Comparison of ENCODE assay signal across 12 cellular contexts in the genomic region with DNA sequence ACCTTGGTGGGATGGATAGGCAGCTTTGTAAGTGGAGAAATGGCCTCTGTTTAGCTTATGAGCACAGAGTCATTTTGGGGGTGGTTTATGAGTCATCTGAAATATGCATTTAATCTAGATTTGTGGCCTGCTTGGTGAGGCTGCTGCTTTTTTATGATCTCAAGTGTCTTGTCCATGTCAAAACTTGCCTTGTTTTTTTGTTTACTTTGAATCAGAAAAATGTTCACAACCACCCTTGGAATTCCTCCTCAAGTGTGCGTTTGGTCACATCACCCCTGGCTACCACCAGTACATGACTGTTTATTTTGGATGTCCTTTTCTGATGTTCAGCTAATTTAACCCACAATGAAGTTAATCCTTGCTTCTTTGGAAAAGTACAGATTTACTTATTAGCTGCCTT.
DNase-seq lines count a peak whose midpoint lies in the region; ATAC-seq, FAIRE-seq and TF ChIP-seq lines count a peak whose summit lies in the region.
"Had no signal": no experiment of that assay in that cellular context is flagged by ENCODE, and none has a peak within 500 bp of the region (broad histone marks: within the 10 kb centered on the region; RNA-seq: fewer than 3 reads in every experiment).

No MANE protein-coding gene starts in this region.

- TF ChIP-seq CTCF in C4-2B (conservative IDR thresholded peaks at IDR 0.05) (no peak), GM12878 (IDR thresholded peaks at IDR 0.05 in 2 of 3, conservative IDR thresholded peaks at IDR 0.05 in 1 of 3; ENCODE audit: control insufficient read depth in 2 of 3, extremely low read depth in 1 of 3, insufficient read depth in 1 of 3, low read depth in 3 of 3, low read length in 3 of 3) (no peak)

- in situ Hi-C loops in GM12878 (cut with MboI), result no loop called here

- H3K9ac ChIP-seq in GM12878 (ENCODE audit: control insufficient read depth, insufficient read depth, low read length), result no peak overlapping the region

- POLR2A ChIA-PET in GM12878 (lab: Charles Lee), result no interaction called here

- BruUV-seq in GM12878 (replicated peaks; lab: Mats Ljungman, UMichigan), result no TSS peak

- SMC1A ChIA-PET in GM12878 (lab: Charles Lee; ENCODE audit: uncharacterized antibody, unreplicated experiment), result interaction anchor here (0.6 to 2.0 kb wide), 3 partner anchors 10 to 59 kb away, joined by 3 to 5 read pairs (median 3); no protein-coding TSS in a partner anchor

- no peaks in the 10 kb centered on the region for H3K9me3 ChIP-seq in GM12878 (replicated peaks; ENCODE audit: control insufficient read depth, insufficient read depth, low read length)
- no peaks in the 10 kb centered on the region for H3K9me3 ChIP-seq in mesodermal cell (ENCODE audit: control insufficient read depth, low read length)

- H3K36me3 ChIP-seq in GM12878 (ENCODE audit: control insufficient read depth in 2 of 2, insufficient read depth in 2 of 2, low read length in 1 of 2) (no peaks in the 10 kb centered on the region), mesodermal cell (ENCODE audit: control insufficient read depth, insufficient read depth, low read length) (no peaks in the 10 kb centered on the region)

- DNase-seq in HT-29 (ENCODE audit: low spot score) (peak; percentile 51), GM12878 (ENCODE audit: low read depth, low spot score) (no peak), NCI-H1436 treated with DMSO at 0.1 percent for 48 hours (lab: John Stamatoyannopoulos, UW) (no peak), nucleus accumbens (lab: John Stamatoyannopoulos, UW) (no peak), middle frontal gyrus (ENCODE audit: extremely low spot score, low spot score) (no peak)
- no peak for DNase-seq in activated CD4-positive, alpha-beta T cell treated with anti-CD3 and anti-CD28 coated beads for 4 hours
- DNase-seq: activated naive CD4-positive, alpha-beta T cell; MM.1S; stimulated activated naive B cell treated with anti-CD40 and anti-IgM and Interleukin-4, amounts not matched to agents 10 μg/mL and 1 μg/mL and 100 μg/mL, for 72 hours had no signal

- H4K20me1 ChIP-seq in GM12878 (ENCODE audit: control insufficient read depth, insufficient read depth), result no peaks in the 10 kb centered on the region

- H3K4me2 ChIP-seq in GM12878 (ENCODE audit: control insufficient read depth, insufficient read depth), result no peak overlapping the region

- ATAC-seq in GM12878, result peak; percentile 45; the same call in 1 of the 3 replicates

- TF ChIP-seq EP300 in GM12878 (IDR thresholded peaks at IDR 0.05; ENCODE audit: borderline replicate concordance in 1 of 2, control insufficient read depth in 1 of 2, low read depth in 2 of 2, low read length in 2 of 2), result no peak

- H3K27ac ChIP-seq in C4-2B, result peak overlapping the region; percentile 29; the same call in 1 of the 2 replicates
- no peak overlapping the region for H3K27ac ChIP-seq in GM12878 (ENCODE audit: control insufficient read depth, insufficient read depth)
- H3K27ac ChIP-seq in mesodermal cell (ENCODE audit: low read depth, low read length, severe bottlenecking), result peak overlapping the region; percentile 54

- H3K27me3 ChIP-seq in GM12878 (replicated peaks in 1 of 2; ENCODE audit: control insufficient read depth in 2 of 2, insufficient read depth in 2 of 2, low read length in 1 of 2), result no peaks in the 10 kb centered on the region

- no peak overlapping the region for H3K4me3 ChIP-seq in GM12878
- no peak overlapping the region for H3K4me3 ChIP-seq in mesodermal cell (ENCODE audit: extremely low read depth, insufficient read depth, low read length, poor library complexity, severe bottlenecking)

- TF ChIP-seq POLR2A in GM12878 (IDR thresholded peaks at IDR 0.05; ENCODE audit: low read depth, low read length), result no peak

- no peak overlapping the region for H2AFZ ChIP-seq in GM12878 (ENCODE audit: control insufficient read depth, low read depth, low read length)

- H3K79me2 ChIP-seq in GM12878 (ENCODE audit: control insufficient read depth, insufficient read depth, low read length), result no peaks in the 10 kb centered on the region

- no peak for FAIRE-seq in GM12878 (lab: Jason Lieb, UNC)
- FAIRE-seq: GM12891 had no signal

- no peak for TF ChIP-seq RAD21 in GM12878 (IDR thresholded peaks at IDR 0.05; ENCODE audit: insufficient read depth, low read depth, low read length)

- intact Hi-C loops in GM12878 (cut with micrococcal nuclease; ENCODE audit: unreplicated experiment), result no loop called here

- WGBS in GM12878 (ENCODE audit: insufficient coverage, insufficient replicate concordance, low lambda C conversion rate, missing lambda C conversion rate), result 92% methylated on average over 1 of the region's 1 CpG
- 100% methylated on average over 1 of the region's 1 CpG; no CpG with 5 or more reads in 1 of the 2 experiments for WGBS in mesodermal cell (ENCODE audit: insufficient coverage in 2 of 2), 2 experiments

- CTCF ChIA-PET in GM12878 (lab: Yijun Ruan, JAX), result interaction anchor here (0.6 to 3.4 kb wide), 5 partner anchors 9 to 25 kb away, joined by 3 to 17 read pairs (median 5); no protein-coding TSS in a partner anchor

- H3K4me1 ChIP-seq in GM12878 (ENCODE audit: control insufficient read depth, insufficient read depth, low read length) (peaks cover 6% of the 10 kb centered on the region), mesodermal cell (ENCODE audit: control insufficient read depth, insufficient read depth, low read length, poor library complexity, severe bottlenecking) (peaks cover 49% of the 10 kb centered on the region)

- RAD21 ChIA-PET in GM12878 (lab: Charles Lee; ENCODE audit: unreplicated experiment), result interaction anchor here (0.7 kb wide), 1 partner anchor 219 kb away, joined by 4 read pairs; no protein-coding TSS in a partner anchor

TF ChIP-seq in GM12878, 131 proteins besides CTCF, POLR2A, EP300 and RAD21:
- TF ChIP-seq JUNB (IDR thresholded peaks at IDR 0.05) (peak; percentile 57), SKIL (IDR thresholded peaks at IDR 0.05; ENCODE audit: low read depth, poor library complexity, severe bottlenecking) (no peak), BMI1 (IDR thresholded peaks at IDR 0.05; ENCODE audit: borderline replicate concordance) (no peak)
